ENCODE assay signal across 13 cellular contexts in the genomic region with DNA sequence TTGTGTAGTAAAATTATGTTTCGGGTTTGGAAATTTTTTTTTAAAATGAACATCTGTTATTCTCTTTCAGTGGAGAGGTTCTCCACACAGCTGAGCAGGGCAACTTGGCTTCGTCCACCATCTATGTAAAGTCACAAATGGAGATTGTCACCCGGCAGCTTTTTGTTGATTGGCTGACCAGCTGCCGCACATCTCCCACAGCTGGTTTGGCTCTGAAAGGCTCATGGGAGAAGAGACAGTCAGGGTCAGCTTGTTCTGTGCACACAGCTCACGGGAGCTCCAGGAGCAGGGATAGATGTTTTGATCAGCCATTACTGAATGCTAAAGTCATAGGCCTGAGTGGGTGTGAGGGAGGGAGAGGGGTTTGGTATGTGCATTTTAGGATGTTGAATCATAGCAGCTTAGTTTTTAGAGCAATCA. TPM values are rescaled to one million over a fixed set of nuclear protein-coding genes. Genes with fewer than 3 reads are reported as not detected.
A peak's percentile ranks its signal among the peaks of the same experiment; 100 is the strongest.
DNase-seq lines count a peak whose midpoint lies in the region; ATAC-seq and TF ChIP-seq lines count a peak whose summit lies in the region.
"Had no signal": no experiment of that assay in that cellular context is flagged by ENCODE, and none has a peak within 500 bp of the region (broad histone marks: within the 10 kb centered on the region; RNA-seq: fewer than 3 reads in every experiment).

No MANE protein-coding gene starts in this region.

- ATAC-seq in omental fat pad (ENCODE audit: low FRiP score), result peak; percentile 69
- no peak for ATAC-seq in GM21390 (IDR thresholded peaks at IDR 0.05; ENCODE audit: unreplicated experiment)
- ATAC-seq in activated naive CD8-positive, alpha-beta T cell treated with anti-CD3 and anti-CD28 coated beads, Interleukin-2, amount 50 U/mL, for 24 hours, result no peak

- no peak overlapping the region for H3K27ac Mint-ChIP-seq in activated naive CD8-positive, alpha-beta T cell treated with anti-CD3 and anti-CD28 coated beads, Interleukin-2, amount 50 U/mL, for 24 hours
- H3K27ac Mint-ChIP-seq: activated T-cell treated with anti-CD3 and anti-CD28 coated beads, Interleukin-2, amount 50 U/mL, for 24 hours; dendritic cell treated with granulocyte-macrophage colony-stimulating factor and Interleukin-4, amounts not matched to agents 40 ng/mL and 50 ng/mL, for 4 days had no signal

- peak; percentile 86 for DNase-seq in AG04449 (ENCODE audit: low read depth, low spot score)
- peak; percentile 39 for DNase-seq in RKO (ENCODE audit: low spot score)
- peak; percentile 93 for DNase-seq in fibroblast of mammary gland (ENCODE audit: low read depth)
- no peak for DNase-seq in omental fat pad (ENCODE audit: low spot score)
- no peak for DNase-seq in activated naive CD8-positive, alpha-beta T cell treated with anti-CD3 and anti-CD28 coated beads, Interleukin-2, amount 50 U/mL, for 24 hours
- DNase-seq in NCI-H345 treated with DMSO at 0.1 percent for 48 hours (lab: John Stamatoyannopoulos, UW; ENCODE audit: unreplicated experiment), result no peak
- no peak for DNase-seq in NCI-H69 (lab: John Stamatoyannopoulos, UW)
- DNase-seq: activated T-cell treated with anti-CD3 and anti-CD28 coated beads, Interleukin-2, amount 50 U/mL, for 24 hours; BE2C; NCI-H510A treated with DMSO at 0.1 percent for 48 hours; stimulated activated CD8-positive, alpha-beta memory T cell treated with anti-CD3 and anti-CD28 coated beads, Interleukin-4, amount 100 ng/mL, for 48 hours had no signal

- H3K27me3 Mint-ChIP-seq in activated naive CD8-positive, alpha-beta T cell treated with anti-CD3 and anti-CD28 coated beads, Interleukin-2, amount 50 U/mL, for 24 hours, result no peaks in the 10 kb centered on the region
- H3K27me3 Mint-ChIP-seq: activated T-cell treated with anti-CD3 and anti-CD28 coated beads, Interleukin-2, amount 50 U/mL, for 24 hours had no signal

- POLR2A ChIA-PET in AG04449 (lab: Yijun Ruan, JAX), result interaction anchor here (0.8 to 2.5 kb wide), 15 partner anchors 11 to 160 kb away, joined by 3 to 18 read pairs (median 6); no protein-coding TSS in a partner anchor

- no peak overlapping the region for H3K4me3 Mint-ChIP-seq in activated naive CD8-positive, alpha-beta T cell treated with anti-CD3 and anti-CD28 coated beads, Interleukin-2, amount 50 U/mL, for 24 hours
- H3K4me3 Mint-ChIP-seq: activated T-cell treated with anti-CD3 and anti-CD28 coated beads, Interleukin-2, amount 50 U/mL, for 24 hours; dendritic cell treated with granulocyte-macrophage colony-stimulating factor and Interleukin-4, amounts not matched to agents 40 ng/mL and 50 ng/mL, for 4 days had no signal

- H3K36me3 Mint-ChIP-seq in activated naive CD8-positive, alpha-beta T cell treated with anti-CD3 and anti-CD28 coated beads, Interleukin-2, amount 50 U/mL, for 24 hours (ENCODE audit: low read depth), result no peaks in the 10 kb centered on the region

- CTCF ChIA-PET in AG04449 (lab: Yijun Ruan, JAX), result interaction anchor here (1.0 to 5.3 kb wide), 11 partner anchors 11 to 325 kb away, joined by 3 to 28 read pairs (median 5); no protein-coding TSS in a partner anchor

- H3K9me3 Mint-ChIP-seq in activated naive CD8-positive, alpha-beta T cell treated with anti-CD3 and anti-CD28 coated beads, Interleukin-2, amount 50 U/mL, for 24 hours, result peaks cover 3% of the 10 kb centered on the region
- H3K9me3 Mint-ChIP-seq: activated T-cell treated with anti-CD3 and anti-CD28 coated beads, Interleukin-2, amount 50 U/mL, for 24 hours; dendritic cell treated with granulocyte-macrophage colony-stimulating factor and Interleukin-4, amounts not matched to agents 40 ng/mL and 50 ng/mL, for 4 days had no signal

- H3K4me3 ChIP-seq in AG04449 (ENCODE audit: low read depth, low read length), result no peak overlapping the region; the same call in 1 of the 2 replicates
- H3K4me3 ChIP-seq in fibroblast of mammary gland (ENCODE audit: control insufficient read depth, low read depth, low read length), result peak overlapping the region; percentile 3

- no peak for TF ChIP-seq CTCF in AG04449 (IDR thresholded peaks at IDR 0.05; ENCODE audit: insufficient read depth, low read length, missing control alignments)
- no peak for TF ChIP-seq CTCF in fibroblast of mammary gland (conservative IDR thresholded peaks at IDR 0.05; ENCODE audit: control insufficient read depth, insufficient read depth, low read depth, low read length)
- no peak for TF ChIP-seq CTCF in omental fat pad (IDR thresholded peaks at IDR 0.05)

- H3K4me1 Mint-ChIP-seq in activated naive CD8-positive, alpha-beta T cell treated with anti-CD3 and anti-CD28 coated beads, Interleukin-2, amount 50 U/mL, for 24 hours, result peaks cover 6% of the 10 kb centered on the region

RNA-seq across cellular contexts. Expression of gene CCDC80, which starts 12.9 kb away (rescaled TPM):
- total RNA-seq in omental fat pad, result 100 to 1,000 TPM in 3 of 4 donors, 10 to 100 TPM in 1; 42.9 to 278 (median 225) TPM

Comparison
In these comparisons a context has a peak if more than half of its experiments do, and no peak if none do; other contexts are left out.
1. DNase-seq: peak in AG04449 (single experiment), RKO (single experiment) and fibroblast of mammary gland (single experiment); none in omental fat pad (single experiment), activated naive CD8-positive, alpha-beta T cell treated with anti-CD3 and anti-CD28 coated beads, Interleukin-2, amount 50 U/mL, for 24 hours (single experiment), NCI-H345 treated with DMSO at 0.1 percent for 48 hours (single experiment) and NCI-H69 (single experiment).